17 cellular contexts compared by ENCODE assay signal in genomic region chr14:35138585-35138984, GRCh38. TPM values are rescaled to one million over a fixed set of nuclear protein-coding genes. Genes with fewer than 3 reads are reported as not detected.
DNase-seq lines count a peak whose midpoint lies in the region; ATAC-seq and TF ChIP-seq lines count a peak whose summit lies in the region.
"Had no signal": no experiment of that assay in that cellular context is flagged by ENCODE, and none has a peak within 500 bp of the region (broad histone marks: within the 10 kb centered on the region; RNA-seq: fewer than 3 reads in every experiment).

No MANE protein-coding gene starts in this region.

- H3K36me3 ChIP-seq in right lobe of liver: peaks cover 0 to 3% (median 0%) of the 10 kb centered on the region in 4 donors

- DNase-seq in activated T-cell treated with anti-CD3 and anti-CD28 coated beads, Interleukin-2, amount 50 U/mL, for 24 hours: no peak
- no peak for DNase-seq in activated T-cell treated with anti-CD3 and anti-CD28 coated beads, Interleukin-2, amount 50 U/mL, for 4 hours
- DNase-seq in T-cell (no peak), right lobe of liver (no peak), amniotic stem cell (lab: John Stamatoyannopoulos, UW) (no peak), DMS153 treated with DMSO at 0.1 percent for 48 hours (lab: John Stamatoyannopoulos, UW; ENCODE audit: unreplicated experiment) (no peak)
- DNase-seq: AML-193; CD4-positive, alpha-beta memory T cell; DMS79; GDM1; HCEC 1CT; IMR-90 had no signal

- no peak overlapping the region for H3K4me3 ChIP-seq in right lobe of liver
- H3K4me3 ChIP-seq: A549, GM23338, K562 had no signal

- H3K4me1 ChIP-seq in right lobe of liver: no peaks in the 10 kb centered on the region
- H3K4me1 ChIP-seq: A549 had no signal

- no peak overlapping the region for H3K27ac ChIP-seq in right lobe of liver
- H3K27ac ChIP-seq: A549, C4-2B had no signal

- intact Hi-C loops in right lobe of liver (cut with DNase I): no loop called here

- H3K4me3 Mint-ChIP-seq in activated T-cell treated with anti-CD3 and anti-CD28 coated beads, Interleukin-2, amount 50 U/mL, for 24 hours: no peak overlapping the region
- no peak overlapping the region for H3K4me3 Mint-ChIP-seq in activated T-cell treated with anti-CD3 and anti-CD28 coated beads, Interleukin-2, amount 50 U/mL, for 4 hours
- no peak overlapping the region for H3K4me3 Mint-ChIP-seq in T-cell
- H3K4me3 Mint-ChIP-seq: CD4-positive, alpha-beta memory T cell; GM23338 had no signal

- peak in 2 of 4 donors; percentile 7 to 28 for TF ChIP-seq CTCF in right lobe of liver (IDR thresholded peaks at IDR 0.05)

- H3K27ac Mint-ChIP-seq in activated T-cell treated with anti-CD3 and anti-CD28 coated beads, Interleukin-2, amount 50 U/mL, for 24 hours: peak overlapping the region; percentile 51
- H3K27ac Mint-ChIP-seq in T-cell: peak overlapping the region; percentile 35 to 46
- H3K27ac Mint-ChIP-seq: GM23338 had no signal

- POLR2A ChIA-PET in T-cell (lab: Charles Lee): no interaction called here

- no peak for TF ChIP-seq POLR2A in right lobe of liver (IDR thresholded peaks at IDR 0.05)

- 52% methylated on average over 5 of the region's 5 CpGs for WGBS in right lobe of liver (ENCODE audit: insufficient coverage, low coverage, low lambda C conversion rate, missing lambda C conversion rate)

- no peaks in the 10 kb centered on the region for H3K27me3 Mint-ChIP-seq in activated T-cell treated with anti-CD3 and anti-CD28 coated beads, Interleukin-2, amount 50 U/mL, for 24 hours
- no peaks in the 10 kb centered on the region for H3K27me3 Mint-ChIP-seq in activated T-cell treated with anti-CD3 and anti-CD28 coated beads, Interleukin-2, amount 50 U/mL, for 4 hours (ENCODE audit: low read depth)
- no peaks in the 10 kb centered on the region for H3K27me3 Mint-ChIP-seq in T-cell
- H3K27me3 Mint-ChIP-seq: CD4-positive, alpha-beta memory T cell had no signal

- H3K36me3 Mint-ChIP-seq in activated T-cell treated with anti-CD3 and anti-CD28 coated beads, Interleukin-2, amount 50 U/mL, for 24 hours (ENCODE audit: low read depth): peaks cover 63% of the 10 kb centered on the region
- H3K36me3 Mint-ChIP-seq in activated T-cell treated with anti-CD3 and anti-CD28 coated beads, Interleukin-2, amount 50 U/mL, for 4 hours (ENCODE audit: insufficient read depth): peaks cover 26% of the 10 kb centered on the region
- peaks cover 26% of the 10 kb centered on the region for H3K36me3 Mint-ChIP-seq in T-cell

- H3K9me3 ChIP-seq in right lobe of liver: no peaks in the 10 kb centered on the region
- H3K9me3 ChIP-seq: A549 had no signal

- H3K4me1 Mint-ChIP-seq in activated T-cell treated with anti-CD3 and anti-CD28 coated beads, Interleukin-2, amount 50 U/mL, for 24 hours (ENCODE audit: low read depth): peaks cover 24% of the 10 kb centered on the region
- peaks cover 23% of the 10 kb centered on the region for H3K4me1 Mint-ChIP-seq in activated T-cell treated with anti-CD3 and anti-CD28 coated beads, Interleukin-2, amount 50 U/mL, for 4 hours (ENCODE audit: low read depth)
- peaks cover 28 to 35% (median 31%) of the 10 kb centered on the region in 3 donors for H3K4me1 Mint-ChIP-seq in T-cell

- CTCF ChIA-PET in T-cell (lab: Charles Lee): interaction anchor here (0.8 to 9.9 kb wide), 3 partner anchors 276 to 355 kb away, joined by 3 to 127 read pairs (median 5); no protein-coding TSS in a partner anchor

- no peaks in the 10 kb centered on the region for H3K9me3 Mint-ChIP-seq in activated T-cell treated with anti-CD3 and anti-CD28 coated beads, Interleukin-2, amount 50 U/mL, for 24 hours
- no peaks in the 10 kb centered on the region for H3K9me3 Mint-ChIP-seq in activated T-cell treated with anti-CD3 and anti-CD28 coated beads, Interleukin-2, amount 50 U/mL, for 4 hours
- no peaks in the 10 kb centered on the region for H3K9me3 Mint-ChIP-seq in T-cell
- H3K9me3 Mint-ChIP-seq: GM23338 had no signal

- ATAC-seq in activated T-cell treated with anti-CD3 and anti-CD28 coated beads, Interleukin-2, amount 50 U/mL, for 4 hours: no peak
- ATAC-seq in T-cell (replicated peaks in 1 of 4): no peak
- ATAC-seq in right lobe of liver: peak in 3 of 4 donors; percentile 73 to 81 (median 78)
- no peak for ATAC-seq in GM19328 (IDR thresholded peaks at IDR 0.05; ENCODE audit: unreplicated experiment)
- ATAC-seq: A549, GM23338, K562 had no signal

- H3K27me3 ChIP-seq in right lobe of liver: no peaks in the 10 kb centered on the region

RNA-seq across cellular contexts. Expression of gene PRORP, which starts 16.2 kb away (rescaled TPM):
- total RNA-seq in activated T-cell treated with anti-CD3 and anti-CD28 coated beads, Interleukin-2, amount 50 U/mL, for 4 hours: 10 to 100 TPM; 29.2 to 29.9 (median 29.5) TPM
- total RNA-seq in T-cell (10 to 100 TPM; 31.9 to 43.3 (median 35.9) TPM), right lobe of liver (10 to 100 TPM; 15.2 to 22.2 (median 19.7) TPM)

RNA-seq across cellular contexts. Expression of gene PPP2R3C, which starts 16.8 kb away (rescaled TPM):
- total RNA-seq in activated T-cell treated with anti-CD3 and anti-CD28 coated beads, Interleukin-2, amount 50 U/mL, for 4 hours: 10 to 100 TPM; 36.9 to 41.7 (median 41.6) TPM
- total RNA-seq in T-cell (10 to 100 TPM; 28.1 to 40.5 (median 32.9) TPM), right lobe of liver (10 to 100 TPM in 2 of 6 experiments, 1 to 10 TPM in 4; 6.8 to 15.6 (median 9.4) TPM)

Comparison
In these comparisons a context has a peak if more than half of its experiments do, and no peak if none do; other contexts are left out.
1. ATAC-seq: peak in right lobe of liver (3 of 4); none in activated T-cell treated with anti-CD3 and anti-CD28 coated beads, Interleukin-2, amount 50 U/mL, for 4 hours (0 of 2), T-cell (0 of 4) and GM19328 (single experiment).